ENCODE assay signal across 8 cellular contexts in genomic region chr18:35971661-35972196, GRCh38.
A peak's percentile ranks its signal among the peaks of the same experiment; 100 is the strongest.
DNase-seq lines count a peak whose midpoint lies in the region; ATAC-seq, FAIRE-seq and TF ChIP-seq lines count a peak whose summit lies in the region.

No MANE protein-coding gene starts in this region.

- peaks cover 13% of the 10 kb centered on the region for H3K9me3 Mint-ChIP-seq in WTC11

- H3K4me1 ChIP-seq in gastroesophageal sphincter (peaks cover 7 to 38% (median 8%) of the 10 kb centered on the region in 3 donors), trophoblast cell (ENCODE audit: control insufficient read depth in 1 of 2, insufficient read depth in 2 of 2, low read length in 2 of 2) (peaks cover 5 to 6% of the 10 kb centered on the region in 2 experiments)

- H3K27me3 Mint-ChIP-seq in WTC11 (ENCODE audit: low read depth) = peaks cover 5% of the 10 kb centered on the region

- DNase-seq in COLO668 (lab: John Stamatoyannopoulos, UW; ENCODE audit: unreplicated experiment) (peak; percentile 51), WTC11 (ENCODE audit: low spot score) (no peak), trophoblast cell (no peak), GM12891 (ENCODE audit: insufficient read length, low spot score) (no peak)
- DNase-seq in stimulated activated CD4-positive, alpha-beta T cell treated with anti-CD3 and anti-CD28 coated beads, Interleukin-12 subunit alpha, Interleukin-12 subunit beta, amount 100 ng/mL, for 4 hours = no peak

- H3K4me2 ChIP-seq in trophoblast cell (ENCODE audit: low read length) = peak overlapping the region; percentile 70

- H3K27me3 ChIP-seq in gastroesophageal sphincter (no peaks in the 10 kb centered on the region), trophoblast cell (ENCODE audit: insufficient read depth, low read length) (no peaks in the 10 kb centered on the region)

- POLR2A ChIA-PET in WTC11 (lab: Charles Lee) = interaction anchor here (0.5 to 1.1 kb wide), 8 partner anchors 10 to 217 kb away, joined by 3 read pairs; partner anchors contain the start of gene SLC39A6

- no peak for TF ChIP-seq EP300 in gastroesophageal sphincter (IDR thresholded peaks at IDR 0.05)

- H3K79me1 ChIP-seq in trophoblast cell (ENCODE audit: low read length) = peaks cover 5% of the 10 kb centered on the region

- FAIRE-seq in GM12891 (lab: Jason Lieb, UNC) = no peak

- H4K8ac ChIP-seq in trophoblast cell (ENCODE audit: low read depth, low read length) = no peak overlapping the region

- CTCF ChIA-PET in WTC11 (lab: Charles Lee) = interaction anchor here (0.6 to 2.0 kb wide), 5 partner anchors 21 to 667 kb away, joined by 3 to 15 read pairs (median 4); no protein-coding TSS in a partner anchor

- peaks cover 5% of the 10 kb centered on the region for H3K79me2 ChIP-seq in trophoblast cell (ENCODE audit: control insufficient read depth, insufficient read depth, low read length, poor library complexity)

- H3K36me3 Mint-ChIP-seq in WTC11 = peaks cover 36% of the 10 kb centered on the region

- peak overlapping the region; percentile 65 for H4K91ac ChIP-seq in trophoblast cell (ENCODE audit: low read depth, low read length)

- H2BK12ac ChIP-seq in trophoblast cell (ENCODE audit: low read length) = no peak overlapping the region

- peaks cover 21% of the 10 kb centered on the region for H3K4me1 Mint-ChIP-seq in WTC11

- peak overlapping the region; percentile 95 for H3K27ac Mint-ChIP-seq in WTC11

- no peak overlapping the region for H2BK120ac ChIP-seq in trophoblast cell (ENCODE audit: insufficient read depth, low read length, poor library complexity)

- no peak overlapping the region for H3K18ac ChIP-seq in trophoblast cell (ENCODE audit: low read length)

- H3K27ac ChIP-seq in gastroesophageal sphincter (peak overlapping the region; percentile 70 to 97 (median 90)), trophoblast cell (ENCODE audit: low read depth, low read length) (peak overlapping the region; percentile 65)

- H3K9ac ChIP-seq in trophoblast cell (ENCODE audit: low read length) = no peak overlapping the region

- H3K14ac ChIP-seq in trophoblast cell (ENCODE audit: low read length) = no peak overlapping the region

- peak; percentile 5 for ATAC-seq in GM19328 (IDR thresholded peaks at IDR 0.05; ENCODE audit: unreplicated experiment)
- peak; percentile 19 for ATAC-seq in HG03432 (IDR thresholded peaks at IDR 0.05; ENCODE audit: unreplicated experiment)
- ATAC-seq in WTC11 = peak; percentile 10
- peak; percentile 37 for ATAC-seq in gastroesophageal sphincter

- no peak overlapping the region for H3K23ac ChIP-seq in trophoblast cell (ENCODE audit: low read length)

- H3K4me3 ChIP-seq in gastroesophageal sphincter (peak overlapping the region; percentile 69 to 87), trophoblast cell (ENCODE audit: low read depth, low read length) (peak overlapping the region; percentile 89)

- H3K4ac ChIP-seq in trophoblast cell (ENCODE audit: low read depth, low read length) = no peak overlapping the region

- peak overlapping the region; percentile 98 for H3K4me3 Mint-ChIP-seq in WTC11

- WGBS in gastroesophageal sphincter (ENCODE audit: low coverage in 1 of 2), 2 donors = 27 to 42% methylated on average over 11 to 15 of the region's 15 CpGs
- WGBS in trophoblast cell (ENCODE audit: extremely low coverage, insufficient coverage, insufficient read length) = no CpG with 5 or more reads among the region's 15 CpGs

- H3K36me3 ChIP-seq in gastroesophageal sphincter = peaks cover 0 to 22% of the 10 kb centered on the region in 2 donors
- peaks cover 0 to 3% of the 10 kb centered on the region in 2 experiments for H3K36me3 ChIP-seq in trophoblast cell (ENCODE audit: control insufficient read depth in 1 of 2, insufficient read depth in 2 of 2, low read length in 2 of 2)

- TF ChIP-seq CTCF in WTC11 (IDR thresholded peaks at IDR 0.05) = no peak
- no peak for TF ChIP-seq CTCF in gastroesophageal sphincter (IDR thresholded peaks at IDR 0.05)

- peak overlapping the region; percentile 90 for H2AFZ ChIP-seq in trophoblast cell (ENCODE audit: insufficient read depth, low read length, poor library complexity)

- H3K9me3 ChIP-seq in gastroesophageal sphincter (no peaks in the 10 kb centered on the region), trophoblast cell (ENCODE audit: insufficient read depth, low read depth, low read length) (no peaks in the 10 kb centered on the region)

- no peak overlapping the region for H2BK5ac ChIP-seq in trophoblast cell (ENCODE audit: low read depth, low read length, poor library complexity)

- peak overlapping the region; percentile 14 for H4K12ac ChIP-seq in trophoblast cell (ENCODE audit: low read depth, low read length)

- no peak overlapping the region for H2AK5ac ChIP-seq in trophoblast cell (ENCODE audit: low read length)

- TF ChIP-seq POLR2A in gastroesophageal sphincter (IDR thresholded peaks at IDR 0.05) (no peak), GM12891 (IDR thresholded peaks at IDR 0.05; ENCODE audit: low read depth, low read length) (no peak)

TF ChIP-seq in WTC11, 78 proteins besides CTCF, POLR2A, EP300 and RAD21:
- peak; percentile 8; the same call in 1 of the 2 replicates for TF ChIP-seq IRF1 (CRISPR knock-in tag; IDR thresholded peaks at IDR 0.05)
- no peak for TF ChIP-seq PREB (CRISPR knock-in tag; IDR thresholded peaks at IDR 0.05; ENCODE audit: borderline replicate concordance)

TF ChIP-seq in GM12891, 5 proteins besides CTCF, POLR2A, EP300 and RAD21:
- TF ChIP-seq SPI1 (IDR thresholded peaks at IDR 0.05; ENCODE audit: low read depth, low read length) (no peak), PAX5 (IDR thresholded peaks at IDR 0.05; ENCODE audit: insufficient read depth, low read length, severe bottlenecking) (no peak), POU2F2 (IDR thresholded peaks at IDR 0.05; ENCODE audit: low read depth, low read length) (no peak), TAF1 (IDR thresholded peaks at IDR 0.05; ENCODE audit: low read depth, low read length) (no peak), POLR2AphosphoS5 (IDR thresholded peaks at IDR 0.05; ENCODE audit: low read depth, low read length) (no peak)
